ENCODE assay signal across 9 cellular contexts in the genomic region with DNA sequence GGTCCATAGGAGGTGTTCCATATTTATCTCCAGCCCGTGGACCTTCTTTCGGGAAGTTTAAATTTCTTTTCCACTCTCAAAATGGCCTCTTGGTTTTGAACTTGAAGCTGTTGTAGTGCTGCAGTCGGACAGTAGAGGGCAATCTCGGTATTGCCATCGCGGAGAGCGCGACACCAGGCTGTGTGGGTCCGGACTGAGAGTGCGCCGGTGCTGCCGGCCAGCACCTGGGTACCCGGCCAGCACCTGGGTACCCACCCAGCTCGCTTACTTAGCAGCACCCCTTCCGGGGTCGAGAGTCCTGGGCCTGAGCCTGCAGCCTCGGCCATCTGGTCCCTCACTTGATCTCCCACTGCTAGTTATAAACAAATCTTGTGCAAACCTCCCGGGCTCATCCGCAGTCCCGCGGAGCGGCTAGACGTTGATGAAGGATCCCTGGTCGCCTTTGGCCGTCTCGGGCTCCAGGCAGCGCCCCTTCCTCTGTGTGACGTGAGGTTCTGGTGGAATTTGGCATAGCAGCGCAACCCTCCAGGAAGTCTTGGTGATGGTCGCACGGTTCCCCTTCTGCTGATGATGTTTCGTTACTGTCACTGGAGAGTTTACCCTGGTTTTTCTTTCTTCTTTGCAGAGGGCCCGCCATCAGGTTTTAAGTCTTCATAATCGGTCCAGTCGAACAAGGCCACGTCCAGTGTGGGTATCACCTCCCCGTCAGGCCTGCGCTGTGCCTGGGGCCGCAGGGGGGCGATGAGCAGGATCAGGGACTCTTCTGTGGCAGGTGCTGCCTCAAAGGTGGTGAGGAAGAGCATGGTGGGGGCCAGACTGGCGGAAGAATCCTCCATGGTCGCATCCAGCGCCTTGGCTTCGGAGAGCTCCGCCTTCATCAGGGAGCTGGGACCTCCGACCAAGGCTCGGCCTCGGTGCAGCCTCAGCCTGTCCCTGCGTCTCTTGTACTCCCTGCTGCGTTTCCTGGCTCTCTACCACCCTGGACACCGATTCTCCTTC. TPM values are rescaled to one million over a fixed set of nuclear protein-coding genes. Genes with fewer than 3 reads are reported as not detected.
DNase-seq lines count a peak whose midpoint lies in the region; ATAC-seq, FAIRE-seq and TF ChIP-seq lines count a peak whose summit lies in the region.
"Had no signal": no experiment of that assay in that cellular context is flagged by ENCODE, and none has a peak within 500 bp of the region (broad histone marks: within the 10 kb centered on the region; RNA-seq: fewer than 3 reads in every experiment).

No MANE protein-coding gene starts in this region.

- peak; percentile 3 for TF ChIP-seq CTCF in GM13976 (IDR thresholded peaks at IDR 0.05; ENCODE audit: borderline replicate concordance, control extremely low read depth, extremely low read depth, insufficient read depth, missing control alignments)

- no peak for FAIRE-seq in H54 (lab: Jason Lieb, UNC)
- FAIRE-seq: islet of Langerhans had no signal

- ATAC-seq in HG03460 (IDR thresholded peaks at IDR 0.05; ENCODE audit: unreplicated experiment), result no peak

- no peak overlapping the region for H3K4me3 ChIP-seq in Jurkat, Clone E6-1 (ENCODE audit: low read length)

- TF ChIP-seq POLR2A in H54 (IDR thresholded peaks at IDR 0.05; ENCODE audit: low read depth, low read length), result no peak

- DNase-seq in GM13976 (ENCODE audit: low spot score) (peak; percentile 28), globus pallidus (ENCODE audit: low spot score) (peak; percentile 0), NCI-H2081 treated with DMSO at 0.1 percent for 48 hours (lab: John Stamatoyannopoulos, UW) (no peak), H54 (ENCODE audit: insufficient read length, low spot score) (no peak)
- DNase-seq in Jurkat, Clone E6-1 (ENCODE audit: low read depth, low spot score), result peak; percentile 1
- DNase-seq in activated T-cell treated with anti-CD3 and anti-CD28 coated beads, Interleukin-2, amount 50 U/mL, for 48 hours, result peak; percentile 59 to 63
- peak; percentile 18 to 31 for DNase-seq in stimulated activated CD8-positive, alpha-beta memory T cell treated with anti-CD3 and anti-CD28 coated beads, Interleukin-2, amount 100 ng/mL, for 48 hours (ENCODE audit: low read depth in 2 of 2)

- in situ Hi-C loops in GM13976 (cut with MboI; ENCODE audit: low sequenced_read_pairs, unreplicated experiment), result no loop called here

RNA-seq across cellular contexts. Expression of gene FAM9A, which starts 17.8 kb away (rescaled TPM):
- polyA plus RNA-seq in Jurkat, Clone E6-1 (2012; ENCODE audit: insufficient read depth, insufficient read length), result not detected

RNA-seq across cellular contexts. Expression of gene ANOS1, which starts 51.5 kb away (rescaled TPM):
- polyA plus RNA-seq in Jurkat, Clone E6-1 (2012; ENCODE audit: insufficient read depth, insufficient read length), result not detected

Comparison
In these comparisons a context has a peak if more than half of its experiments do, and no peak if none do; other contexts are left out.
1. DNase-seq: peak in GM13976 (single experiment), Jurkat, Clone E6-1 (single experiment), activated T-cell treated with anti-CD3 and anti-CD28 coated beads, Interleukin-2, amount 50 U/mL, for 48 hours (2 of 2), globus pallidus (single experiment) and stimulated activated CD8-positive, alpha-beta memory T cell treated with anti-CD3 and anti-CD28 coated beads, Interleukin-2, amount 100 ng/mL, for 48 hours (2 of 2); none in NCI-H2081 treated with DMSO at 0.1 percent for 48 hours (single experiment) and H54 (single experiment).